ENCODE assay signal across 1 cellular context in the genomic region with DNA sequence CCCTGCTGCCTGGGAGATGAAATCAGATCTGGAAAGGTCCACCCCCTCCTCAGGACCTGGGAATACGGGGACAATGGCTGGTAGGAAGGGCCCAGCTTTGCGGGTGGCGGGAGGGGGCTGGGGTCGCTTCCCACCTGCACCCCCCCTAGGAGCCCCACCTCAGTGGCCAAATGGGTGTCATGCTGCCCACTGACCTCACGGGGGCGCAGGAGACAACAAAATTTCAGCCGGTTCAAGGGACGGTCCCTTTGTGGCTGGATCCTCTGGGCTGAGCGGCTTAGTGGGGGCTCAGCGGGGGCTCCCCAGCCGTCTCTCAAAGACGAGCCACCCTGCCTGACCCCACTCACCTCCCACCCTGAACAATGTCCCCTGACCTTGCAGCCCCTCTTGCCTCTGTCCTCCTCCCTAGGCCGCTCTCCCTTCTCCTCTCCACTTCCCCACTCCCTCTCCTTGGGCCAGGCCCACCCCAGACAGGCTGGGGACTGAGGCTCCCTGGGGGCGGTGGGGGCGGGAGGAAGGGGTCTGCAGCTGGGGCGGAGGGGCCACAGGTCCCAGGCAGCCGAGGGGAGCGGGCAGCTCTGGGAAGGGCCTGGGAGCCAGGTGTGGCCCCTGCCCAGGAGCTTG.
TF ChIP-seq lines count a peak whose summit lies in the region.

No MANE protein-coding gene starts in this region.

TF ChIP-seq in K562, 482 proteins besides CTCF, POLR2A, EP300 and RAD21:
- TF ChIP-seq ZNF785 (CRISPR knock-in tag; IDR thresholded peaks at IDR 0.05) (no peak), KLF1 (tag; IDR thresholded peaks at IDR 0.05) (no peak), ZNF766 (CRISPR knock-in tag; conservative IDR thresholded peaks at IDR 0.05) (no peak), GTF2A2 (tag; IDR thresholded peaks at IDR 0.05) (no peak), PTRF (tag; IDR thresholded peaks at IDR 0.05) (no peak), ILF3 (IDR thresholded peaks at IDR 0.05; ENCODE audit: borderline replicate concordance) (no peak), SIN3A (IDR thresholded peaks at IDR 0.05; ENCODE audit: borderline replicate concordance in 2 of 2, control insufficient read depth in 1 of 2, low read depth in 2 of 2, low read length in 2 of 2) (no peak), ADNP (tag; IDR thresholded peaks at IDR 0.05) (no peak), RAD51 (IDR thresholded peaks at IDR 0.05; ENCODE audit: borderline replicate concordance, low read depth) (no peak), HDAC1 (IDR thresholded peaks at IDR 0.05) (no peak), HNRNPLL (IDR thresholded peaks at IDR 0.05; ENCODE audit: low read depth, low read length, poor library complexity, severe bottlenecking) (no peak), STAT5B (CRISPR knock-in tag; IDR thresholded peaks at IDR 0.05) (no peak), HDGF (IDR thresholded peaks at IDR 0.05) (no peak), ZNF316 (IDR thresholded peaks at IDR 0.05) (no peak)
- TF ChIP-seq, protein P1, sequence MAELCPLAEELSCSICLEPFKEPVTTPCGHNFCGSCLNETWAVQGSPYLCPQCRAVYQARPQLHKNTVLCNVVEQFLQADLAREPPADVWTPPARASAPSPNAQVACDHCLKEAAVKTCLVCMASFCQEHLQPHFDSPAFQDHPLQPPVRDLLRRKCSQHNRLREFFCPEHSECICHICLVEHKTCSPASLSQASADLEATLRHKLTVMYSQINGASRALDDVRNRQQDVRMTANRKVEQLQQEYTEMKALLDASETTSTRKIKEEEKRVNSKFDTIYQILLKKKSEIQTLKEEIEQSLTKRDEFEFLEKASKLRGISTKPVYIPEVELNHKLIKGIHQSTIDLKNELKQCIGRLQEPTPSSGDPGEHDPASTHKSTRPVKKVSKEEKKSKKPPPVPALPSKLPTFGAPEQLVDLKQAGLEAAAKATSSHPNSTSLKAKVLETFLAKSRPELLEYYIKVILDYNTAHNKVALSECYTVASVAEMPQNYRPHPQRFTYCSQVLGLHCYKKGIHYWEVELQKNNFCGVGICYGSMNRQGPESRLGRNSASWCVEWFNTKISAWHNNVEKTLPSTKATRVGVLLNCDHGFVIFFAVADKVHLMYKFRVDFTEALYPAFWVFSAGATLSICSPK (IDR thresholded peaks at IDR 0.05; ENCODE audit: borderline replicate concordance) = no peak
- TF ChIP-seq, protein P2, sequence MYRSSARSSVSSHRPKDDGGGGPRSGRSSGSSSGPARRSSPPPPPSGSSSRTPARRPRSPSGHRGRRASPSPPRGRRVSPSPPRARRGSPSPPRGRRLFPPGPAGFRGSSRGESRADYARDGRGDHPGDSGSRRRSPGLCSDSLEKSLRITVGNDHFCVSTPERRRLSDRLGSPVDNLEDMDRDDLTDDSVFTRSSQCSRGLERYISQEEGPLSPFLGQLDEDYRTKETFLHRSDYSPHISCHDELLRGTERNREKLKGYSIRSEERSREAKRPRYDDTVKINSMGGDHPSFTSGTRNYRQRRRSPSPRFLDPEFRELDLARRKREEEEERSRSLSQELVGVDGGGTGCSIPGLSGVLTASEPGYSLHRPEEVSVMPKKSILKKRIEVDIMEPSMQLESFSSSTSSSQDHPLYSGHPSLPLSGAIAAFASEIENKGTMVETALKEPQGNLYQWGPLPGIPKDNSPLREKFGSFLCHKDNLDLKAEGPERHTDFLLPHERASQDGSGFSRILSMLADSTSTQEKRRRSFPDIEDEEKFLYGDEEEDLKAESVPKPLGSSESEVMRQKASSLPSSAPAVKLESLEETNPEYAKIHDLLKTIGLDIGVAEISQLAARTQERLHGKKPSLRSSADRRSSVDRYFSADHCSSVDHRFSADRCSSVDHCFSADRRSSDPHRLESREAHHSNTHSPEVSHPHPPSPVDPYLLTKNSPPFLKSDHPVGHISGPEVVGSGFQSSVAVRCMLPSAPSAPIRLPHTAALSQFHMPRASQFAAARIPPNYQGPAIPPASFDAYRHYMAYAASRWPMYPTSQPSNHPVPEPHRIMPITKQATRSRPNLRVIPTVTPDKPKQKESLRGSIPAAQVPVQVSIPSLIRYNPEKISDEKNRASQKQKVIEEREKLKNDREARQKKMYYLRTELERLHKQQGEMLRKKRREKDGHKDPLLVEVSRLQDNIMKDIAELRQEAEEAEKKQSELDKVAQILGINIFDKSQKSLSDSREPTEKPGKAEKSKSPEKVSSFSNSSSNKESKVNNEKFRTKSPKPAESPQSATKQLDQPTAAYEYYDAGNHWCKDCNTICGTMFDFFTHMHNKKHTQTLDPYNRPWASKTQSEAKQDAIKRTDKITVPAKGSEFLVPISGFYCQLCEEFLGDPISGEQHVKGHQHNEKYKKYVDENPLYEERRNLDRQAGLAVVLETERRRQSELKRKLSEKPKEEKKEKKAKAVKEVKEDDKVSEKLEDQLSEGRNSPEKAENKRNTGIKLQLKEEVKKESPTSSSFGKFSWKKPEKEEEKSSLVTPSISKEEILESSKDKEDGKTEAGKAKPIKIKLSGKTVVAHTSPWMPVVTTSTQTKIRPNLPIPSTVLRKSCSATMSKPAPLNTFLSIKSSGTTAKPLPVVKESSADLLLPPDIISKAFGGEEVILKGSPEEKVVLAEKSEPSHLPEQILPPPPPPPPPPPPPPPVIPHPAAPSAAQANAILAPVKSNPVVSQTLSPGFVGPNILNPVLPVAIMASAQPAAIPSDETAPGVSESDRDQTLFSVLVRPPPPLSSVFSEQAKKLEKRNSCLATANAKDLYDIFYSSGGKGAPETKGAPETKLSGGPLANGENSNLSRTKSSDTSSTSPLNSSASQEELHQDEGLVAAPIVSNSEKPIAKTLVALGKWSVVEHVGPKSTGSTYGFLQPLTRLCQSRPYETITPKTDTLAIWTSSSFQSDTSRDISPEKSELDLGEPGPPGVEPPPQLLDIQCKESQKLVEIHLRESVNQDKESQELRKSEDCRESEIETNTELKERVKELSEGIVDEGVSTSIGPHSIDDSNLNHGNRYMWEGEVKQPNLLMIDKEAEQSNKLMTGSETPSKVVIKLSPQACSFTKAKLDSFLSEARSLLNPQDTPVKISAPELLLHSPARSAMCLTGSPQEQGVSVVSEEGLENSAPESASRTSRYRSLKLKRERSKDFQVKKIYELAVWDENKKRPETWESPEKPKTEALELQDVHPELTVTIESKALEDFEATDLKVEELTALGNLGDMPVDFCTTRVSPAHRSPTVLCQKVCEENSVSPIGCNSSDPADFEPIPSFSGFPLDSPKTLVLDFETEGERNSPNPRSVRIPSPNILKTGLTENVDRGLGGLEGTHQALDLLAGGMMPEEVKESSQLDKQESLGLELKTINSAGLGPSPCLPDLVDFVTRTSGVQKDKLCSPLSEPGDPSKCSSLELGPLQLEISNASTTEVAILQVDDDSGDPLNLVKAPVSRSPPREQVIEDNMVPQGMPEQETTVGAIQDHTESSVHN (IDR thresholded peaks at IDR 0.05; ENCODE audit: borderline replicate concordance in 1 of 2, low read depth in 1 of 2) = no peak
